Comparison of ENCODE assay signal across 25 cellular contexts in the genomic region with DNA sequence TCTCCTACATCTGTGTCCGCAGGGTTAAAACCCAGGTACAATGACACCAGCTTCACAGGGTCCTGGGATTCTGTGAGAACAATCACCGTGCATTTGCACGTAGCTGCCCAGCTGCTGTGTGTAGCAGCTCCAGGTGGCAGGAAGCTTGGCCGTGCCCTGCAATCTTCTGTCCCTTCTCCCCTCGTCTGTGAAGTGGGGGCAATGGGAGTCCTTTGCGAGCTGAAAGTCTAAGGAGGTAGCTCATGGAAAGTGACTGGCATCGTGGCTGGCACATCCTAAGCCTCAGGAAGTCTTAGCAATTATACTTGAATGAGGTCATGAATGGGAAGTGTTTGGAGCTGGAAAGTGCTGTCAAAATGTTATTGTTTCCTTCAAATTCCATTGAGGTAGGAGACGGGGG.
"Had no signal": no experiment of that assay in that cellular context is flagged by ENCODE, and none has a peak within 500 bp of the region (broad histone marks: within the 10 kb centered on the region; RNA-seq: fewer than 3 reads in every experiment).

No MANE protein-coding gene starts in this region.

- H3K36me3 ChIP-seq: colonic mucosa, gastrocnemius medialis, left lung, spleen, tibial nerve, upper lobe of left lung had no signal

- DNase-seq: colonic mucosa; dermis blood vessel endothelial cell; effector memory CD8-positive, alpha-beta T cell; foreskin fibroblast; gastrocnemius medialis; kidney; left lung; mesenchymal stem cell; mucosa of descending colon; naive B cell; psoas muscle; right cardiac atrium; spleen; stimulated activated CD4-positive, alpha-beta T cell treated with anti-CD3 and anti-CD28 coated beads, Interleukin-2, amount 100 ng/mL, for 48 hours; stimulated activated naive CD4-positive, alpha-beta T cell; stimulated activated naive CD8-positive, alpha-beta T cell treated with anti-CD3 and anti-CD28 coated beads, Interleukin-15, amount 100 ng/mL, for 72 hours; substantia nigra; testis; upper lobe of left lung had no signal

- H3K27ac ChIP-seq: colonic mucosa, gastrocnemius medialis, left lung, psoas muscle, spleen, tibial nerve, upper lobe of left lung had no signal

- H3K27ac Mint-ChIP-seq: effector memory CD8-positive, alpha-beta T cell; mesothelial cell of epicardium; natural killer cell treated with Interleukin-12 subunit alpha and Interleukin-12 subunit beta and Interleukin-15 and Interleukin-18, amount 100 ng/mL, for 72 hours had no signal

- H3K4me1 ChIP-seq: colonic mucosa, gastrocnemius medialis, left lung, psoas muscle, spleen had no signal

- H3K27me3 ChIP-seq: colonic mucosa, testis, tibial nerve, upper lobe of left lung had no signal

- ATAC-seq: effector memory CD8-positive, alpha-beta T cell; gastrocnemius medialis; left lung; mucosa of descending colon; natural killer cell treated with Interleukin-12 subunit alpha and Interleukin-12 subunit beta and Interleukin-15 and Interleukin-18, amount 100 ng/mL, for 72 hours; psoas muscle; right cardiac atrium; stimulated activated naive CD8-positive, alpha-beta T cell treated with anti-CD3 and anti-CD28 coated beads, Interleukin-15, amount 100 ng/mL, for 72 hours had no signal

- H3K9me3 ChIP-seq: colonic mucosa, gastrocnemius medialis, left lung, mucosa of descending colon, psoas muscle, testis, tibial nerve, upper lobe of left lung had no signal

- H3K9me3 Mint-ChIP-seq: central memory CD8-positive, alpha-beta T cell; effector memory CD8-positive, alpha-beta T cell; mesothelial cell of epicardium; natural killer cell treated with Interleukin-12 subunit alpha and Interleukin-12 subunit beta and Interleukin-15 and Interleukin-18, amount 100 ng/mL, for 72 hours; neural crest cell; stimulated activated naive CD8-positive, alpha-beta T cell treated with anti-CD3 and anti-CD28 coated beads, Interleukin-15, amount 100 ng/mL, for 72 hours had no signal

- H3K4me1 Mint-ChIP-seq: central memory CD8-positive, alpha-beta T cell; naive B cell; stimulated activated naive CD8-positive, alpha-beta T cell treated with anti-CD3 and anti-CD28 coated beads, Interleukin-15, amount 100 ng/mL, for 72 hours had no signal

- H3K36me3 Mint-ChIP-seq: mesothelial cell of epicardium; naive B cell; natural killer cell treated with Interleukin-12 subunit alpha and Interleukin-12 subunit beta and Interleukin-15 and Interleukin-18, amount 100 ng/mL, for 72 hours had no signal

- H3K4me3 ChIP-seq: colonic mucosa, gastrocnemius medialis, left lung, mucosa of descending colon, psoas muscle, skin epidermis, spleen, testis, tibial nerve, upper lobe of left lung had no signal

- H3K27me3 Mint-ChIP-seq: naive B cell had no signal

- H3K4me3 Mint-ChIP-seq: central memory CD8-positive, alpha-beta T cell; effector memory CD8-positive, alpha-beta T cell; mesothelial cell of epicardium; naive B cell; natural killer cell treated with Interleukin-12 subunit alpha and Interleukin-12 subunit beta and Interleukin-15 and Interleukin-18, amount 100 ng/mL, for 72 hours; neural crest cell; stimulated activated naive CD8-positive, alpha-beta T cell treated with anti-CD3 and anti-CD28 coated beads, Interleukin-15, amount 100 ng/mL, for 72 hours had no signal
